In the genomic region with DNA sequence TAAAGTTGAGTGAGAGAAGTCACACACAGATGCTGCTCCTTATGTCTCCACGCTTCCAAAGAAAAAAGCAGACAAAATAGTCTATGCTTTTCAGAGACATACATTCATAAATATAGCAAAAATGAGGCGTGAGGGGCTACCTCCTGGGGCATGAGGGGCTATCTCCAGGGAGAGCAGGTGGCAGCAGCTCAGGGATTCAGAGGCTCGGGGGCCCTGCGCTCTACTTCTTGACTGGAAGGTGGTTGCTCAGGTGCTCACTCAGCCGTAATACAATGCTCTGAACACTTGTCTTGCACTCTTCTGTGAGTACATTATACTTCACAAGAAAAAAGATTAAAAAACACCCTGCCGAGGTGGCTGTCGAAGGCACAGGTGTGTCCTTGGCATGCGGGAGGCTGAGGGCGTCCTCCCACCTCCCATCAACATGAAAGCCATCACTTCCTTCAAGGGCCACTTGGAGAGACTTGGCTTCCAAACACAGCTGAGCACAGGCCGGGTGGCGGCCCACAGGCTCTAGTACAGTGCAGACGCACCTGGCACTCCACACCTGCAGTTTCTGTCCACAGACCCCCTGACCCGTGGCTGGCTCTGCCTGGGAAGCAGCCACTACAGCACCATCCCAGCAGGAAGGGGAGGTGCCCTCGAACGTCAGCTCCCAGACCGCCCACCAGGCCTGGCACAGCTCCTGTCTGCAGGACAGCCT, we compare ENCODE assay signal across 15 cellular contexts. TPM values are rescaled to one million over a fixed set of nuclear protein-coding genes. Genes with fewer than 3 reads are reported as not detected.
DNase-seq lines count a peak whose midpoint lies in the region; ATAC-seq lines count a peak whose summit lies in the region.
"Had no signal": no experiment of that assay in that cellular context is flagged by ENCODE, and none has a peak within 500 bp of the region (broad histone marks: within the 10 kb centered on the region; RNA-seq: fewer than 3 reads in every experiment).

No MANE protein-coding gene starts in this region.

- no peaks in the 10 kb centered on the region for H3K27me3 Mint-ChIP-seq in activated CD4-positive, alpha-beta T cell treated with anti-CD3 and anti-CD28 coated beads, Interleukin-2, amount 10 ng/mL, durations not matched to agents 7 days and 5 days

- H3K4me1 Mint-ChIP-seq in activated CD4-positive, alpha-beta T cell treated with anti-CD3 and anti-CD28 coated beads, Interleukin-2, amount 10 ng/mL, durations not matched to agents 7 days and 5 days = no peaks in the 10 kb centered on the region

- no peaks in the 10 kb centered on the region for H3K36me3 Mint-ChIP-seq in activated CD4-positive, alpha-beta T cell treated with anti-CD3 and anti-CD28 coated beads, Interleukin-2, amount 10 ng/mL, durations not matched to agents 7 days and 5 days (ENCODE audit: low read depth)

- no peak overlapping the region for H3K4me3 Mint-ChIP-seq in activated CD4-positive, alpha-beta T cell treated with anti-CD3 and anti-CD28 coated beads, Interleukin-2, amount 10 ng/mL, durations not matched to agents 7 days and 5 days

- POLR2A ChIA-PET in activated CD4-positive, alpha-beta T cell treated with anti-CD3 and anti-CD28 coated beads, Interleukin-2, amount 10 ng/mL, durations not matched to agents 7 days and 5 days (lab: Charles Lee) = interaction anchor here (0.6 kb wide), 1 partner anchor 139 kb away, joined by 3 read pairs; no protein-coding TSS in a partner anchor

- no peak overlapping the region for H3K27ac Mint-ChIP-seq in activated CD4-positive, alpha-beta T cell treated with anti-CD3 and anti-CD28 coated beads, Interleukin-2, amount 10 ng/mL, durations not matched to agents 7 days and 5 days

- DNase-seq in COR-L47 (lab: John Stamatoyannopoulos, UW) (peak; percentile 76), NCI-H2029 (lab: John Stamatoyannopoulos, UW) (peak; percentile 38), mesenteric fat pad (ENCODE audit: low spot score) (peak; percentile 83), D341Med (ENCODE audit: low spot score) (no peak), HPDE6-E6E7 (ENCODE audit: extremely low spot score) (no peak)
- peak; percentile 49 for DNase-seq in activated CD8-positive, alpha-beta memory T cell treated with anti-CD3 and anti-CD28 coated beads for 24 hours
- DNase-seq in activated CD4-positive, alpha-beta T cell treated with anti-CD3 and anti-CD28 coated beads, Interleukin-2, amount 10 ng/mL, durations not matched to agents 7 days and 5 days = no peak
- DNase-seq: activated CD4-positive, alpha-beta T cell treated with anti-CD3 and anti-CD28 coated beads for 1 hour; activated T-cell treated with anti-CD3 and anti-CD28 coated beads, Interleukin-2, amount 50 U/mL, for 1 hour; effector CD4-positive, alpha-beta T cell; left cardiac atrium; SHP77; stimulated activated naive CD8-positive, alpha-beta T cell treated with anti-CD3 and anti-CD28 coated beads, Interleukin-15, Interleukin-2, amounts not matched to agents 100 U/mL and 50 U/mL, for 24 hours; T-helper 2 cell had no signal

- CTCF ChIA-PET in activated CD4-positive, alpha-beta T cell treated with anti-CD3 and anti-CD28 coated beads, Interleukin-2, amount 10 ng/mL, durations not matched to agents 7 days and 5 days (lab: Charles Lee) = no interaction called here

- no peaks in the 10 kb centered on the region for H3K9me3 Mint-ChIP-seq in activated CD4-positive, alpha-beta T cell treated with anti-CD3 and anti-CD28 coated beads, Interleukin-2, amount 10 ng/mL, durations not matched to agents 7 days and 5 days

- no peak for ATAC-seq in GM18519 (IDR thresholded peaks at IDR 0.05; ENCODE audit: low FRiP score, unreplicated experiment)
- ATAC-seq: stimulated activated naive CD8-positive, alpha-beta T cell treated with anti-CD3 and anti-CD28 coated beads, Interleukin-15, Interleukin-2, amounts not matched to agents 100 U/mL and 50 U/mL, for 24 hours had no signal

RNA-seq across cellular contexts. Expression of a gene that starts 37.0 kb away (rescaled TPM):
- total RNA-seq in mesenteric fat pad = 4.2 TPM
- 1 to 10 TPM; 5.3 to 7.3 TPM for total RNA-seq in activated CD4-positive, alpha-beta T cell treated with anti-CD3 and anti-CD28 coated beads, Interleukin-2, amount 10 ng/mL, durations not matched to agents 7 days and 5 days

RNA-seq across cellular contexts. Expression of a gene that starts 37.0 kb away (rescaled TPM):
- 8.4 TPM for total RNA-seq in mesenteric fat pad
- 10 to 100 TPM; 21.4 to 21.5 TPM for total RNA-seq in activated CD4-positive, alpha-beta T cell treated with anti-CD3 and anti-CD28 coated beads, Interleukin-2, amount 10 ng/mL, durations not matched to agents 7 days and 5 days

RNA-seq across cellular contexts. Expression of a gene that starts 57.1 kb away (rescaled TPM):
- total RNA-seq in mesenteric fat pad = 3.0 TPM
- not detected for total RNA-seq in activated CD4-positive, alpha-beta T cell treated with anti-CD3 and anti-CD28 coated beads, Interleukin-2, amount 10 ng/mL, durations not matched to agents 7 days and 5 days

Comparison
In these comparisons a context has a peak if more than half of its experiments do, and no peak if none do; other contexts are left out.
1. DNase-seq: peak in COR-L47 (single experiment), NCI-H2029 (single experiment), activated CD8-positive, alpha-beta memory T cell treated with anti-CD3 and anti-CD28 coated beads for 24 hours (single experiment) and mesenteric fat pad (single experiment); none in D341Med (single experiment), HPDE6-E6E7 (single experiment) and activated CD4-positive, alpha-beta T cell treated with anti-CD3 and anti-CD28 coated beads, Interleukin-2, amount 10 ng/mL, durations not matched to agents 7 days and 5 days (single experiment).